8 cellular contexts compared by ENCODE assay signal in genomic region chr14:100317897-100318808, GRCh38. TPM values are rescaled to one million over a fixed set of nuclear protein-coding genes. Genes with fewer than 3 reads are reported as not detected.
A peak's percentile ranks its signal among the peaks of the same experiment; 100 is the strongest.
DNase-seq lines count a peak whose midpoint lies in the region; ATAC-seq and TF ChIP-seq lines count a peak whose summit lies in the region.

No MANE protein-coding gene starts in this region.

- no peaks in the 10 kb centered on the region for H3K36me3 Mint-ChIP-seq in activated CD8-positive, alpha-beta T cell treated with anti-CD3 and anti-CD28 coated beads for 36 hours (ENCODE audit: low read depth)
- no peaks in the 10 kb centered on the region for H3K36me3 Mint-ChIP-seq in endothelial cell (ENCODE audit: low read depth, unreplicated experiment)
- H3K36me3 Mint-ChIP-seq in naive B cell: no peaks in the 10 kb centered on the region
- no peaks in the 10 kb centered on the region for H3K36me3 Mint-ChIP-seq in stimulated activated naive B cell treated with anti-CD40 and anti-IgM and Interleukin-4, amounts not matched to agents 10 μg/mL and 1 μg/mL and 100 μg/mL, for 72 hours

- DNase-seq in CD1c-positive myeloid dendritic cell (ENCODE audit: extremely low spot score) (peak; percentile 80), endothelial cell (ENCODE audit: low spot score) (peak; percentile 84), naive B cell (peak; percentile 73), NCI-H146 treated with DMSO at 0.1 percent for 48 hours (lab: John Stamatoyannopoulos, UW; ENCODE audit: unreplicated experiment) (no peak)
- DNase-seq in activated CD8-positive, alpha-beta T cell treated with anti-CD3 and anti-CD28 coated beads for 36 hours: peak; percentile 84
- peak; percentile 69 for DNase-seq in stimulated activated naive B cell treated with anti-CD40 and anti-IgM and Interleukin-4, amounts not matched to agents 10 μg/mL and 1 μg/mL and 100 μg/mL, for 72 hours

- POLR2A ChIA-PET in activated CD8-positive, alpha-beta T cell treated with anti-CD3 and anti-CD28 coated beads for 36 hours (lab: Charles Lee): no interaction called here

- ATAC-seq in GM21447 (IDR thresholded peaks at IDR 0.05; ENCODE audit: unreplicated experiment) (peak; percentile 82), naive B cell (ENCODE audit: low read depth in 2 of 2) (peak; percentile 96 to 97)
- ATAC-seq in activated CD8-positive, alpha-beta T cell treated with anti-CD3 and anti-CD28 coated beads for 36 hours: peak; percentile 96
- peak; percentile 98 for ATAC-seq in stimulated activated naive B cell treated with anti-CD40 and anti-IgM and Interleukin-4, amounts not matched to agents 10 μg/mL and 1 μg/mL and 100 μg/mL, for 72 hours (replicated peaks)

- CTCF ChIA-PET in activated CD8-positive, alpha-beta T cell treated with anti-CD3 and anti-CD28 coated beads for 36 hours (lab: Charles Lee): interaction anchor here (0.8 to 1.7 kb wide), 6 partner anchors 9 to 65 kb away, joined by 3 to 6 read pairs (median 4); no protein-coding TSS in a partner anchor

- H3K4me1 Mint-ChIP-seq in activated CD8-positive, alpha-beta T cell treated with anti-CD3 and anti-CD28 coated beads for 36 hours (ENCODE audit: low read depth): peaks cover 6% of the 10 kb centered on the region
- H3K4me1 Mint-ChIP-seq in endothelial cell (ENCODE audit: unreplicated experiment) (no peaks in the 10 kb centered on the region), naive B cell (peaks cover 0 to 11% (median 9%) of the 10 kb centered on the region in 3 donors)
- peaks cover 0 to 19% of the 10 kb centered on the region in 2 donors for H3K4me1 Mint-ChIP-seq in stimulated activated naive B cell treated with anti-CD40 and anti-IgM and Interleukin-4, amounts not matched to agents 10 μg/mL and 1 μg/mL and 100 μg/mL, for 72 hours

- H3K27me3 Mint-ChIP-seq in activated CD8-positive, alpha-beta T cell treated with anti-CD3 and anti-CD28 coated beads for 36 hours: no peaks in the 10 kb centered on the region
- H3K27me3 Mint-ChIP-seq in endothelial cell (ENCODE audit: unreplicated experiment) (peaks cover 9% of the 10 kb centered on the region), naive B cell (no peaks in the 10 kb centered on the region)
- no peaks in the 10 kb centered on the region for H3K27me3 Mint-ChIP-seq in stimulated activated naive B cell treated with anti-CD40 and anti-IgM and Interleukin-4, amounts not matched to agents 10 μg/mL and 1 μg/mL and 100 μg/mL, for 72 hours

- TF ChIP-seq CTCF in LNCAP (IDR thresholded peaks at IDR 0.05): peak; percentile 30; the same call in 1 of the 2 replicates
- peak; percentile 95 for TF ChIP-seq CTCF in activated CD8-positive, alpha-beta T cell treated with anti-CD3 and anti-CD28 coated beads for 36 hours (IDR thresholded peaks at IDR 0.05)
- peak; percentile 77 for TF ChIP-seq CTCF in endothelial cell (IDR thresholded peaks at IDR 0.05; ENCODE audit: unreplicated experiment)

- intact Hi-C loops in activated CD8-positive, alpha-beta T cell treated with anti-CD3 and anti-CD28 coated beads for 36 hours (cut with micrococcal nuclease): no loop called here

- peak overlapping the region; percentile 52 for H3K4me3 Mint-ChIP-seq in activated CD8-positive, alpha-beta T cell treated with anti-CD3 and anti-CD28 coated beads for 36 hours
- no peak overlapping the region for H3K4me3 Mint-ChIP-seq in endothelial cell (ENCODE audit: unreplicated experiment)
- peak overlapping the region; percentile 68 to 89 (median 82) for H3K4me3 Mint-ChIP-seq in naive B cell
- H3K4me3 Mint-ChIP-seq in stimulated activated naive B cell treated with anti-CD40 and anti-IgM and Interleukin-4, amounts not matched to agents 10 μg/mL and 1 μg/mL and 100 μg/mL, for 72 hours: peak overlapping the region; percentile 78 to 84

- no peaks in the 10 kb centered on the region for H3K9me3 Mint-ChIP-seq in activated CD8-positive, alpha-beta T cell treated with anti-CD3 and anti-CD28 coated beads for 36 hours
- H3K9me3 Mint-ChIP-seq in endothelial cell (ENCODE audit: unreplicated experiment) (no peaks in the 10 kb centered on the region), naive B cell (no peaks in the 10 kb centered on the region)
- no peaks in the 10 kb centered on the region for H3K9me3 Mint-ChIP-seq in stimulated activated naive B cell treated with anti-CD40 and anti-IgM and Interleukin-4, amounts not matched to agents 10 μg/mL and 1 μg/mL and 100 μg/mL, for 72 hours

- H3K27ac Mint-ChIP-seq in activated CD8-positive, alpha-beta T cell treated with anti-CD3 and anti-CD28 coated beads for 36 hours: no peak overlapping the region
- H3K27ac Mint-ChIP-seq in endothelial cell (ENCODE audit: unreplicated experiment): no peak overlapping the region
- H3K27ac Mint-ChIP-seq in naive B cell: peak overlapping the region in 4 of 6 donors; percentile 66 to 93 (median 92)
- peak overlapping the region; percentile 78 for H3K27ac Mint-ChIP-seq in stimulated activated naive B cell treated with anti-CD40 and anti-IgM and Interleukin-4, amounts not matched to agents 10 μg/mL and 1 μg/mL and 100 μg/mL, for 72 hours

RNA-seq across cellular contexts. Expression of gene SLC25A47, which starts 5.0 kb away (rescaled TPM):
- not detected for total RNA-seq in activated CD8-positive, alpha-beta T cell treated with anti-CD3 and anti-CD28 coated beads for 36 hours
- total RNA-seq in endothelial cell (ENCODE audit: unreplicated experiment): not detected
- not detected for polyA plus RNA-seq in naive B cell (ENCODE audit: low read depth in 6 of 6)

RNA-seq across cellular contexts. Expression of gene SLC25A29, which starts 11.9 kb away (rescaled TPM):
- 10 to 100 TPM; 23.6 to 24.7 TPM for total RNA-seq in activated CD8-positive, alpha-beta T cell treated with anti-CD3 and anti-CD28 coated beads for 36 hours
- 165 TPM for total RNA-seq in endothelial cell (ENCODE audit: unreplicated experiment)
- polyA plus RNA-seq in naive B cell (ENCODE audit: low read depth in 6 of 6): 10 to 100 TPM in 1 of 6 donors, 1 to 10 TPM in 5; 1.8 to 13.3 (median 3.3) TPM

RNA-seq across cellular contexts. Expression of gene WDR25, which starts 58.1 kb away (rescaled TPM):
- 1 to 10 TPM; 6.2 to 7.5 TPM for total RNA-seq in activated CD8-positive, alpha-beta T cell treated with anti-CD3 and anti-CD28 coated beads for 36 hours
- total RNA-seq in endothelial cell (ENCODE audit: unreplicated experiment): 14.2 TPM
- 10 to 100 TPM in 1 of 6 donors, 1 to 10 TPM in 5; 4.6 to 10.9 (median 6.5) TPM for polyA plus RNA-seq in naive B cell (ENCODE audit: low read depth in 6 of 6)

Comparison
In these comparisons a context has a peak if more than half of its experiments do, and no peak if none do; other contexts are left out.
1. CTCF ChIP-seq: peak in every context shown above with its lines; median percentile 95 in activated CD8-positive, alpha-beta T cell treated with anti-CD3 and anti-CD28 coated beads for 36 hours; 77 in endothelial cell; 30 in LNCAP.
2. H3K27ac Mint-ChIP-seq: peak in naive B cell (4 of 6) and stimulated activated naive B cell treated with anti-CD40 and anti-IgM and Interleukin-4, amounts not matched to agents 10 μg/mL and 1 μg/mL and 100 μg/mL, for 72 hours (single experiment); none in activated CD8-positive, alpha-beta T cell treated with anti-CD3 and anti-CD28 coated beads for 36 hours (single experiment) and endothelial cell (single experiment).
3. Peak in every context shown above with its lines, with median percentiles within 50 percentile points of each other: ATAC-seq.